21 cellular contexts compared by ENCODE assay signal in the genomic region with DNA sequence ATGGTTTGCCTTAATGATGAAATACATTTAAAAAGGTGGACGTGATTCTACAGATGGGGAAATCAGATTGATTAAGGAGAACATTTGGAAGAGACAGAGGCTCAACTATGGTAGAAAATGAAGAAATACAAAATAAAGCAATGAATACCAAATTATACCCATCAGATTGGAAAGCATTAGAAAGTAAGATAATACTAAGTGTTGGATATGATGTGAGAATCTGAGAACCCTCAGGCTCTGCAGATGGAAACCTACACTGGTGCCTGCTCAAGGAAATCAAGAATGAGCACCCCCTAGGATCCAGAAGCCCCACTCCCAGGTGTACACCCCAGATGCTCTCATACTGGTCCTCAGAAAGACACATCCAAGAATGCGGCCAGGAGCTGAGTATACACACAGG.
"Had no signal": no experiment of that assay in that cellular context is flagged by ENCODE, and none has a peak within 500 bp of the region (broad histone marks: within the 10 kb centered on the region; RNA-seq: fewer than 3 reads in every experiment).

No MANE protein-coding gene starts in this region.

- DNase-seq: cortex of kidney; effector CD8-positive, alpha-beta T cell; gastrocnemius medialis; heart right ventricle; islet precursor cell; occipital lobe; pancreas; stimulated activated CD4-positive, alpha-beta T cell treated with anti-CD3 and anti-CD28 coated beads, Interleukin-4, amount 100 ng/mL, for 1 hour; stimulated activated CD8-positive, alpha-beta memory T cell treated with anti-CD3 and anti-CD28 coated beads, Interleukin-4, amount 100 ng/mL, for 48 hours; stimulated activated naive CD8-positive, alpha-beta T cell treated with anti-CD3 and anti-CD28 coated beads, Interleukin-15, Interleukin-2, amounts not matched to agents 100 U/mL and 50 U/mL, for 24 hours; upper lobe of right lung had no signal

- H3K36me3 ChIP-seq: esophagus muscularis mucosa, gastrocnemius medialis, pancreas, right lobe of liver, suprapubic skin, upper lobe of right lung had no signal

- H3K9me3 Mint-ChIP-seq: natural killer cell treated with Interleukin-12 subunit alpha and Interleukin-12 subunit beta and Interleukin-15 and Interleukin-18, amount 100 ng/mL, for 72 hours had no signal

- H3K27me3 ChIP-seq: dorsolateral prefrontal cortex, esophagus muscularis mucosa, gastrocnemius medialis, pancreas, right lobe of liver, upper lobe of right lung had no signal

- H3K27ac ChIP-seq: epithelial cell of prostate, gastrocnemius medialis, heart right ventricle, right lobe of liver, suprapubic skin, tibial nerve, upper lobe of right lung had no signal

- H3K4me3 Mint-ChIP-seq: natural killer cell treated with Interleukin-12 subunit alpha and Interleukin-12 subunit beta and Interleukin-15 and Interleukin-18, amount 100 ng/mL, for 72 hours; stimulated activated effector memory CD8-positive, alpha-beta T cell treated with anti-CD3 and anti-CD28 coated beads, Interleukin-12 subunit alpha, Interleukin-12 subunit beta, amount 100 ng/mL, for 72 hours had no signal

- ATAC-seq: gastrocnemius medialis; heart right ventricle; left lobe of liver; natural killer cell treated with Interleukin-12 subunit alpha and Interleukin-12 subunit beta and Interleukin-15 and Interleukin-18, amount 100 ng/mL, for 72 hours; pancreas; right lobe of liver; stimulated activated effector memory CD8-positive, alpha-beta T cell treated with anti-CD3 and anti-CD28 coated beads, Interleukin-12 subunit alpha, Interleukin-12 subunit beta, amount 100 ng/mL, for 72 hours; stimulated activated naive CD8-positive, alpha-beta T cell treated with anti-CD3 and anti-CD28 coated beads, Interleukin-15, Interleukin-2, amounts not matched to agents 100 U/mL and 50 U/mL, for 24 hours; upper lobe of right lung had no signal

- H3K4me1 Mint-ChIP-seq: stimulated activated effector memory CD8-positive, alpha-beta T cell treated with anti-CD3 and anti-CD28 coated beads, Interleukin-12 subunit alpha, Interleukin-12 subunit beta, amount 100 ng/mL, for 72 hours had no signal

- FAIRE-seq: endometrium, pancreas had no signal

- H3K27ac Mint-ChIP-seq: natural killer cell treated with Interleukin-12 subunit alpha and Interleukin-12 subunit beta and Interleukin-15 and Interleukin-18, amount 100 ng/mL, for 72 hours; stimulated activated effector memory CD8-positive, alpha-beta T cell treated with anti-CD3 and anti-CD28 coated beads, Interleukin-12 subunit alpha, Interleukin-12 subunit beta, amount 100 ng/mL, for 72 hours had no signal

- H3K4me3 ChIP-seq: gastrocnemius medialis, heart right ventricle, right lobe of liver, suprapubic skin, tibial nerve, upper lobe of right lung had no signal

- H3K36me3 Mint-ChIP-seq: natural killer cell treated with Interleukin-12 subunit alpha and Interleukin-12 subunit beta and Interleukin-15 and Interleukin-18, amount 100 ng/mL, for 72 hours; stimulated activated effector memory CD8-positive, alpha-beta T cell treated with anti-CD3 and anti-CD28 coated beads, Interleukin-12 subunit alpha, Interleukin-12 subunit beta, amount 100 ng/mL, for 72 hours had no signal

- H3K9me3 ChIP-seq: esophagus muscularis mucosa, gastrocnemius medialis, pancreas, right lobe of liver, suprapubic skin, tibial nerve, upper lobe of right lung had no signal
